ENCODE assay signal across 8 cellular contexts in genomic region chr1:183234660-183235476, GRCh38. TPM values are rescaled to one million over a fixed set of nuclear protein-coding genes. Genes with fewer than 3 reads are reported as not detected.
DNase-seq lines count a peak whose midpoint lies in the region; ATAC-seq lines count a peak whose summit lies in the region.

No MANE protein-coding gene starts in this region.

- ATAC-seq in HG02759 (IDR thresholded peaks at IDR 0.05; ENCODE audit: unreplicated experiment) = no peak

- H3K9me3 Mint-ChIP-seq in activated naive CD8-positive, alpha-beta T cell treated with anti-CD3 and anti-CD28 coated beads for 36 hours = no peaks in the 10 kb centered on the region

- H3K27ac Mint-ChIP-seq in activated naive CD8-positive, alpha-beta T cell treated with anti-CD3 and anti-CD28 coated beads for 36 hours = no peak overlapping the region

- peaks cover 8% of the 10 kb centered on the region for H3K27me3 Mint-ChIP-seq in activated naive CD8-positive, alpha-beta T cell treated with anti-CD3 and anti-CD28 coated beads for 36 hours

- DNase-seq in GM04503 (ENCODE audit: low read depth) = peak; percentile 94
- peak; percentile 26 for DNase-seq in NCI-H146 treated with DMSO at 0.1 percent for 48 hours (lab: John Stamatoyannopoulos, UW; ENCODE audit: unreplicated experiment)
- peak; percentile 98 for DNase-seq in brain pericyte (ENCODE audit: low read depth, low spot score)
- peak; percentile 45 for DNase-seq in inferior parietal cortex (ENCODE audit: extremely low spot score)
- peak; percentile 98 for DNase-seq in smooth muscle cell of the brain vasculature (ENCODE audit: low read depth, low spot score)
- DNase-seq in activated naive CD8-positive, alpha-beta T cell treated with anti-CD3 and anti-CD28 coated beads for 36 hours = no peak
- no peak for DNase-seq in KG1 (lab: John Stamatoyannopoulos, UW)

- H3K4me3 Mint-ChIP-seq in activated naive CD8-positive, alpha-beta T cell treated with anti-CD3 and anti-CD28 coated beads for 36 hours = no peak overlapping the region

- no peaks in the 10 kb centered on the region for H3K36me3 Mint-ChIP-seq in activated naive CD8-positive, alpha-beta T cell treated with anti-CD3 and anti-CD28 coated beads for 36 hours

- H3K4me1 Mint-ChIP-seq in activated naive CD8-positive, alpha-beta T cell treated with anti-CD3 and anti-CD28 coated beads for 36 hours = no peaks in the 10 kb centered on the region

RNA-seq across cellular contexts. Expression of gene LAMC2, which starts 48.8 kb away (rescaled TPM):
- not detected for total RNA-seq in activated naive CD8-positive, alpha-beta T cell treated with anti-CD3 and anti-CD28 coated beads for 36 hours

Comparison
In these comparisons a context has a peak if more than half of its experiments do, and no peak if none do; other contexts are left out.
1. DNase-seq: peak in GM04503 (single experiment), NCI-H146 treated with DMSO at 0.1 percent for 48 hours (single experiment), brain pericyte (single experiment), inferior parietal cortex (single experiment) and smooth muscle cell of the brain vasculature (single experiment); none in activated naive CD8-positive, alpha-beta T cell treated with anti-CD3 and anti-CD28 coated beads for 36 hours (single experiment) and KG1 (single experiment).